In genomic region chr10:110643670-110644597, GRCh38 we compare ENCODE assay signal across 8 cellular contexts. TPM values are rescaled to one million over a fixed set of nuclear protein-coding genes. Genes with fewer than 3 reads are reported as not detected.
DNase-seq lines count a peak whose midpoint lies in the region; ATAC-seq and TF ChIP-seq lines count a peak whose summit lies in the region.

Gene RBM20 (plus strand): TSS chr10:110644336. CDS start chr10:110644455, 119 bp downstream.

- H3K27me3 ChIP-seq in Peyer's patch, result peaks cover 0 to 26% of the 10 kb centered on the region in 2 donors
- H3K27me3 ChIP-seq in breast epithelium, result peaks cover 11 to 56% of the 10 kb centered on the region in 2 donors
- peaks cover 19% of the 10 kb centered on the region for H3K27me3 ChIP-seq in kidney epithelial cell (ENCODE audit: control insufficient read depth, insufficient read depth, low read length)

- no peaks in the 10 kb centered on the region for H3K36me3 ChIP-seq in Peyer's patch
- H3K36me3 ChIP-seq in breast epithelium, result no peaks in the 10 kb centered on the region
- H3K36me3 ChIP-seq in kidney epithelial cell (ENCODE audit: control insufficient read depth, insufficient read depth, low read length), result no peaks in the 10 kb centered on the region

- intact Hi-C loops in breast epithelium (cut with DNase I; ENCODE audit: low total_unique reads), result no loop called here

- peak within 1 kb of the TSS; percentile 17 to 66 (median 56) for H3K4me3 ChIP-seq in Peyer's patch
- peak within 1 kb of the TSS; percentile 49 to 77 (median 62) for H3K4me3 ChIP-seq in breast epithelium
- H3K4me3 ChIP-seq in kidney epithelial cell (ENCODE audit: low read depth, low read length), result peak within 1 kb of the TSS; percentile 52

- no peaks in the 10 kb centered on the region for H3K9me3 ChIP-seq in Peyer's patch
- no peaks in the 10 kb centered on the region for H3K9me3 ChIP-seq in breast epithelium

- TF ChIP-seq POLR2A in Peyer's patch (IDR thresholded peaks at IDR 0.05) (no peak), breast epithelium (IDR thresholded peaks at IDR 0.05) (no peak)

- H3K4me1 Mint-ChIP-seq in stimulated activated naive B cell treated with anti-CD40 and anti-IgM and Interleukin-4, amounts not matched to agents 10 μg/mL and 1 μg/mL and 100 μg/mL, for 72 hours, result peaks cover 15 to 26% of the 10 kb centered on the region in 2 donors

- H3K36me3 Mint-ChIP-seq in stimulated activated naive B cell treated with anti-CD40 and anti-IgM and Interleukin-4, amounts not matched to agents 10 μg/mL and 1 μg/mL and 100 μg/mL, for 72 hours, result peaks cover 0 to 2% of the 10 kb centered on the region in 2 donors

- H3K27me3 Mint-ChIP-seq in stimulated activated naive B cell treated with anti-CD40 and anti-IgM and Interleukin-4, amounts not matched to agents 10 μg/mL and 1 μg/mL and 100 μg/mL, for 72 hours, result peaks cover 36 to 41% of the 10 kb centered on the region in 2 donors

- peaks cover 0 to 27% (median 12%) of the 10 kb centered on the region in 4 donors for H3K4me1 ChIP-seq in Peyer's patch
- peaks cover 5 to 8% of the 10 kb centered on the region in 2 donors for H3K4me1 ChIP-seq in breast epithelium

- no peaks in the 10 kb centered on the region for H3K9me3 Mint-ChIP-seq in stimulated activated naive B cell treated with anti-CD40 and anti-IgM and Interleukin-4, amounts not matched to agents 10 μg/mL and 1 μg/mL and 100 μg/mL, for 72 hours

- H3K27ac ChIP-seq in 22Rv1 (no peak within 1 kb of the TSS), Peyer's patch (peak within 1 kb of the TSS in 2 of 4 donors; percentile 25 to 61), breast epithelium (no peak within 1 kb of the TSS)

- in situ Hi-C loops in GM13976 (cut with MboI; ENCODE audit: low sequenced_read_pairs, unreplicated experiment), result no loop called here

- DNase-seq in GM13976 (ENCODE audit: low spot score) (peak; percentile 55), Peyer's patch (peak in 1 of 3 donors; percentile 50), breast epithelium (ENCODE audit: low spot score in 2 of 2) (no peak), kidney epithelial cell (ENCODE audit: low read depth) (no peak), Kasumi-1 (lab: John Stamatoyannopoulos, UW) (no peak)
- no peak for DNase-seq in stimulated activated naive B cell treated with anti-CD40 and anti-IgM and Interleukin-4, amounts not matched to agents 10 μg/mL and 1 μg/mL and 100 μg/mL, for 72 hours

- peak; percentile 10; the same call in 1 of the 2 replicates for TF ChIP-seq CTCF in 22Rv1 (IDR thresholded peaks at IDR 0.05)
- TF ChIP-seq CTCF in GM13976 (IDR thresholded peaks at IDR 0.05; ENCODE audit: borderline replicate concordance, control extremely low read depth, extremely low read depth, insufficient read depth, missing control alignments), result no peak
- TF ChIP-seq CTCF in Peyer's patch (IDR thresholded peaks at IDR 0.05), result no peak
- no peak for TF ChIP-seq CTCF in breast epithelium (IDR thresholded peaks at IDR 0.05)
- no peak for TF ChIP-seq CTCF in kidney epithelial cell (IDR thresholded peaks at IDR 0.05; ENCODE audit: insufficient read depth, low read length, poor library complexity, severe bottlenecking)

- peak within 1 kb of the TSS; percentile 33 for H3K27ac Mint-ChIP-seq in stimulated activated naive B cell treated with anti-CD40 and anti-IgM and Interleukin-4, amounts not matched to agents 10 μg/mL and 1 μg/mL and 100 μg/mL, for 72 hours

- ATAC-seq in stimulated activated naive B cell treated with anti-CD40 and anti-IgM and Interleukin-4, amounts not matched to agents 10 μg/mL and 1 μg/mL and 100 μg/mL, for 72 hours (replicated peaks), result peak; percentile 64 to 65
- no peak for ATAC-seq in HG02571 (IDR thresholded peaks at IDR 0.05; ENCODE audit: unreplicated experiment)

- peak within 1 kb of the TSS; percentile 85 for H3K4me3 Mint-ChIP-seq in stimulated activated naive B cell treated with anti-CD40 and anti-IgM and Interleukin-4, amounts not matched to agents 10 μg/mL and 1 μg/mL and 100 μg/mL, for 72 hours

RNA-seq across cellular contexts. Expression of gene RBM20, which starts in this region (rescaled TPM):
- total RNA-seq in Peyer's patch, result 1 to 10 TPM in 3 of 4 donors, under 1 TPM in 1; 0.80 to 4.1 (median 1.2) TPM
- 1 to 10 TPM in 2 of 3 donors, under 1 TPM in 1; 0.48 to 3.1 (median 1.6) TPM for total RNA-seq in breast epithelium
- total RNA-seq in kidney epithelial cell, result 3.3 and 3.8 TPM in 2 replicates
